ENCODE assay signal across 9 cellular contexts in the genomic region with DNA sequence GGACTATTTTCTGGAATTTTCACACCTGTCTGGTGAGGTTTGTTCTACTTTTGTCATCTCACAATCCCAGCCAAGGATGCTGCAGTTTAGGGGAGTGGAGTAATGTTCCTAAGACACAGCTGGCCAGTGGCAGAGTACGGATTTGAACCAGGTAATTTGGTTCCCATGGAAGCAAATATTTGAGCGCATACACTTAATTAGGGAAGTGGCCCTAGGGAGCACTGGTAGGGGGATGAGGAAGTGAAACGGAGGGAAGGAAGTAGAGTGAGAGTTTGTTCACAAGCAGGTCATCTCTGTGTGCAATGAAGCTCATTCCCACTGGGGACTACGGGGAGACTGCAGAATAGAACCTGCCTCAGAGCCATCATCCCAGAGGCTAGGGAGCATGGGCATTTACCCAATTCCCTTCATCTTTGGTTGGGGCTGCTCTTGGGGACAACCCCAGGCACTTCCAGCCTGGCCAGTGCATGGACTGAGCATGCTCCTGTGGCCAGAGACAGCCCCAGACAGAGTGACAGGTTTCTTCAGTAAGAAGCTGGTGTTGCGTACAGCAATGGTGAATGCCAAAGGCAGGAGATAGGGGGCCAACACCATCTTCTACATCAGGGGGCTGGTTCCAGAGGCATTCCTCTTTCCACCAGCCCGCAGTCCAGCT.
DNase-seq lines count a peak whose midpoint lies in the region; ATAC-seq and TF ChIP-seq lines count a peak whose summit lies in the region.
"Had no signal": no experiment of that assay in that cellular context is flagged by ENCODE, and none has a peak within 500 bp of the region (broad histone marks: within the 10 kb centered on the region; RNA-seq: fewer than 3 reads in every experiment).

No MANE protein-coding gene starts in this region.

- no peak overlapping the region for H3K27ac ChIP-seq in naive thymus-derived CD4-positive, alpha-beta T cell (ENCODE audit: low read depth, low read length)
- H3K27ac ChIP-seq in CD4-positive, alpha-beta T cell (ENCODE audit: low read depth, low read length): no peak overlapping the region
- H3K27ac ChIP-seq in GM23248: no peak overlapping the region

- no peak for TF ChIP-seq CTCF in NB4 (IDR thresholded peaks at IDR 0.05; ENCODE audit: low read depth, low read length)
- TF ChIP-seq CTCF in CD4-positive, alpha-beta T cell (IDR thresholded peaks at IDR 0.05): no peak

- 77 to 84% methylated on average over 5 to 6 of the region's 6 CpGs for WGBS in GM23248 (ENCODE audit: low coverage in 1 of 2, low lambda C conversion rate in 2 of 2, missing lambda C conversion rate in 2 of 2), 2 experiments

- peak; percentile 64 for ATAC-seq in GM18907 (IDR thresholded peaks at IDR 0.05; ENCODE audit: unreplicated experiment)
- peak; percentile 46 for ATAC-seq in HG02763 (IDR thresholded peaks at IDR 0.05; ENCODE audit: unreplicated experiment)
- ATAC-seq in naive thymus-derived CD4-positive, alpha-beta T cell: peak; percentile 44
- ATAC-seq in CD4-positive, alpha-beta T cell (ENCODE audit: poor library complexity): no peak

- H3K4me3 ChIP-seq in NB4 (ENCODE audit: low read depth, low read length) (no peak overlapping the region), GM23248 (no peak overlapping the region)
- no peak overlapping the region for H3K4me3 ChIP-seq in naive thymus-derived CD4-positive, alpha-beta T cell (ENCODE audit: low read length)

- peaks cover 0 to 7% (median 0%) of the 10 kb centered on the region in 5 donors for H3K27me3 Mint-ChIP-seq in naive thymus-derived CD4-positive, alpha-beta T cell
- H3K27me3 Mint-ChIP-seq in CD4-positive, alpha-beta T cell: no peaks in the 10 kb centered on the region

- no peaks in the 10 kb centered on the region for H3K9me3 Mint-ChIP-seq in naive thymus-derived CD4-positive, alpha-beta T cell
- no peaks in the 10 kb centered on the region for H3K9me3 Mint-ChIP-seq in CD4-positive, alpha-beta T cell

- POLR2A ChIA-PET in naive thymus-derived CD4-positive, alpha-beta T cell (lab: Charles Lee): no interaction called here
- POLR2A ChIA-PET in CD4-positive, alpha-beta T cell (lab: Charles Lee): no interaction called here

- DNase-seq in NB4 (ENCODE audit: low read depth): peak; percentile 74
- peak in 1 of 9 donors; percentile 13 for DNase-seq in naive thymus-derived CD4-positive, alpha-beta T cell
- DNase-seq in activated CD8-positive, alpha-beta memory T cell treated with anti-CD3 and anti-CD28 coated beads for 24 hours: no peak
- no peak for DNase-seq in CD4-positive, alpha-beta T cell
- no peak for DNase-seq in GM23248
- no peak for DNase-seq in NCI-H82 treated with DMSO at 0.1 percent for 48 hours (lab: John Stamatoyannopoulos, UW; ENCODE audit: unreplicated experiment)
- DNase-seq: SHP77 treated with DMSO at 0.1 percent for 48 hours had no signal

- H3K4me1 Mint-ChIP-seq in naive thymus-derived CD4-positive, alpha-beta T cell: peaks cover 24 to 35% (median 26%) of the 10 kb centered on the region in 7 donors
- H3K4me1 Mint-ChIP-seq in CD4-positive, alpha-beta T cell (ENCODE audit: low read depth): peaks cover 26% of the 10 kb centered on the region

- no peak overlapping the region for H3K4me3 Mint-ChIP-seq in naive thymus-derived CD4-positive, alpha-beta T cell
- H3K4me3 Mint-ChIP-seq in CD4-positive, alpha-beta T cell: no peak overlapping the region

- intact Hi-C loops in naive thymus-derived CD4-positive, alpha-beta T cell (cut with micrococcal nuclease): loop anchor here in 1 of 2 donors (5.0 kb wide), 2 partner anchors 115 to 720 kb away; no protein-coding TSS in a partner anchor
- intact Hi-C loops in CD4-positive, alpha-beta T cell (cut with DNase I, micrococcal nuclease): loop anchor here in 1 of 2 experiments (10.0 kb wide), 1 partner anchor 387 kb away; no protein-coding TSS in a partner anchor

- peak overlapping the region in 5 of 9 donors; percentile 12 to 72 (median 41) for H3K27ac Mint-ChIP-seq in naive thymus-derived CD4-positive, alpha-beta T cell
- no peak overlapping the region for H3K27ac Mint-ChIP-seq in CD4-positive, alpha-beta T cell

- no peak overlapping the region for H3K9ac ChIP-seq in GM23248

- no peaks in the 10 kb centered on the region for H3K9me2 ChIP-seq in GM23248 (ENCODE audit: insufficient read depth)

- CTCF ChIA-PET in naive thymus-derived CD4-positive, alpha-beta T cell (lab: Charles Lee): no interaction called here
- CTCF ChIA-PET in CD4-positive, alpha-beta T cell (lab: Charles Lee): no interaction called here

- no peaks in the 10 kb centered on the region for H4K20me1 ChIP-seq in GM23248 (ENCODE audit: insufficient read depth)

- H2AFZ ChIP-seq in GM23248: no peak overlapping the region

- H3K36me3 Mint-ChIP-seq in naive thymus-derived CD4-positive, alpha-beta T cell: no peaks in the 10 kb centered on the region
- H3K36me3 Mint-ChIP-seq in CD4-positive, alpha-beta T cell (ENCODE audit: low read depth): no peaks in the 10 kb centered on the region

- H3K4me1 ChIP-seq in naive thymus-derived CD4-positive, alpha-beta T cell (ENCODE audit: control insufficient read depth in 2 of 2, insufficient read depth in 2 of 2, low read length in 2 of 2): peaks cover 3 to 19% of the 10 kb centered on the region in 2 donors
- H3K4me1 ChIP-seq in GM23248 (ENCODE audit: insufficient read depth): no peaks in the 10 kb centered on the region

- no peaks in the 10 kb centered on the region for H3K36me3 ChIP-seq in naive thymus-derived CD4-positive, alpha-beta T cell (ENCODE audit: control insufficient read depth in 2 of 3, insufficient read depth in 3 of 3, low read length in 3 of 3)
- no peaks in the 10 kb centered on the region for H3K36me3 ChIP-seq in GM23248 (ENCODE audit: low read depth)

- H3K4me2 ChIP-seq in GM23248 (ENCODE audit: unreplicated experiment): no peak overlapping the region

- in situ Hi-C loops in GM23248 (cut with MboI): no loop called here

- no peaks in the 10 kb centered on the region for H3K9me3 ChIP-seq in naive thymus-derived CD4-positive, alpha-beta T cell (ENCODE audit: control insufficient read depth in 2 of 3, low read length in 3 of 3)
- H3K9me3 ChIP-seq in CD4-positive, alpha-beta T cell (ENCODE audit: control insufficient read depth, low read length): no peaks in the 10 kb centered on the region
- H3K9me3 ChIP-seq in GM23248 (ENCODE audit: low read depth): no peaks in the 10 kb centered on the region

- no peaks in the 10 kb centered on the region for H3K79me2 ChIP-seq in GM23248 (ENCODE audit: insufficient read depth)

- H3F3A ChIP-seq in GM23248 (ENCODE audit: insufficient read depth): no peaks in the 10 kb centered on the region

- TF ChIP-seq POLR2A in NB4 (IDR thresholded peaks at IDR 0.05; ENCODE audit: extremely low read depth, insufficient read length): no peak

- peaks cover 0 to 3% of the 10 kb centered on the region in 2 donors for H3K27me3 ChIP-seq in naive thymus-derived CD4-positive, alpha-beta T cell (ENCODE audit: control insufficient read depth in 2 of 2, insufficient read depth in 2 of 2, low read length in 2 of 2)
- H3K27me3 ChIP-seq in CD4-positive, alpha-beta T cell (ENCODE audit: control insufficient read depth, insufficient read depth, low read length): no peaks in the 10 kb centered on the region
- H3K27me3 ChIP-seq in GM23248 (replicated peaks; ENCODE audit: insufficient read depth): peaks cover 7% of the 10 kb centered on the region
